2 cellular contexts compared by ENCODE assay signal in the genomic region with DNA sequence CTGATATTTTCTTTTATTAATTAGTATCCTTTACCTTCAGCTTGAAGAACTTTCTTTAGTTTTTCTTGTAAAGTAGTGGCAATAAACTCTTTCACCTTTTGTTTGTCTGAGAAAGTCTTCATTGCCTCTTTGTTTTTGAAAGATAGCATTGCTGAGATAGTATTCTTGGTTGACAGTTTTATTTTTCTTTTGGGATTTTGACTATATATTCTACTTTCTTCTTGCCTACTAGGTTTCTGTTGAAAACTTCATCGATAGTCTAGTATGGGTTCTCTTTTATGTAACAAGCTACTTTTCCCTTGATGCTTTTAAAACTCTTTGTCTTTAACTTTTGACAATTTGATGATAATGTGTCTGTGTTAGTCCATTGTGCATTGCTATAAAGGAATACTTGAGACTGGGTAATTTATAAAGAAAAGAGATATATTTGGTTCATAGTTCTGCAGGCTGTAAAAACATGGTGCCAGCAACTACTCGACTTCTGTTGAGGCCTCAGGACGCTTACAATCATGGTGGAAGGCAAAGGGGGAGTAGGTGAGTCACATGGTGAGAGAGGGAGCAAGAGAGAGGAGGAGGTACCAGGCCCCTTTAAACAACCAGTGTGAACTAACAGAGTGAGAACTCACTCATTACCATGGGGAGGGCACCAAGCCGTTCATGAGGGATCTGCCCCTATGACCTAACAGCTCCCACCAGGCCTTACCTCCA.
A peak's percentile ranks its signal among the peaks of the same experiment; 100 is the strongest.
TF ChIP-seq lines count a peak whose summit lies in the region.

No MANE protein-coding gene starts in this region.

TF ChIP-seq in HepG2, 621 proteins besides CTCF, POLR2A, EP300 and RAD21:
- TF ChIP-seq ZNF136 (CRISPR knock-in tag; IDR thresholded peaks at IDR 0.05; ENCODE audit: low read depth) (peak; percentile 86; the same call in 1 of the 2 replicates), ZNF567 (CRISPR knock-in tag; IDR thresholded peaks at IDR 0.05; ENCODE audit: borderline replicate concordance) (no peak)
TF ChIP-seq in HepG2: peak in this region for 1.

TF ChIP-seq in GM12878, 131 proteins besides CTCF, POLR2A, EP300 and RAD21:
- TF ChIP-seq YBX1 (IDR thresholded peaks at IDR 0.05) (no peak), ZNF384 (IDR thresholded peaks at IDR 0.05; ENCODE audit: borderline replicate concordance, low read depth, low read length) (no peak), BHLHE40 (IDR thresholded peaks at IDR 0.05; ENCODE audit: borderline replicate concordance in 1 of 2, low read depth in 2 of 2, low read length in 1 of 2) (no peak), KAT2A (conservative IDR thresholded peaks at IDR 0.05; ENCODE audit: control insufficient read depth, low read depth, low read length) (no peak), HCFC1 (IDR thresholded peaks at IDR 0.05; ENCODE audit: low read length) (no peak), PAX8 (IDR thresholded peaks at IDR 0.05) (no peak), MTA2 (IDR thresholded peaks at IDR 0.05; ENCODE audit: low read depth) (no peak), EZH2 (IDR thresholded peaks at IDR 0.05; ENCODE audit: borderline replicate concordance, control insufficient read depth, low read depth, low read length) (no peak), ZNF274 (IDR thresholded peaks at IDR 0.05; ENCODE audit: insufficient read depth, insufficient read length) (peak; percentile 33), NR2C1 (IDR thresholded peaks at IDR 0.05) (no peak), IRF4 (IDR thresholded peaks at IDR 0.05; ENCODE audit: low read depth, low read length) (no peak), CBX5 (IDR thresholded peaks at IDR 0.05; ENCODE audit: low read depth) (peak; percentile 86)
- TF ChIP-seq, protein P1, sequence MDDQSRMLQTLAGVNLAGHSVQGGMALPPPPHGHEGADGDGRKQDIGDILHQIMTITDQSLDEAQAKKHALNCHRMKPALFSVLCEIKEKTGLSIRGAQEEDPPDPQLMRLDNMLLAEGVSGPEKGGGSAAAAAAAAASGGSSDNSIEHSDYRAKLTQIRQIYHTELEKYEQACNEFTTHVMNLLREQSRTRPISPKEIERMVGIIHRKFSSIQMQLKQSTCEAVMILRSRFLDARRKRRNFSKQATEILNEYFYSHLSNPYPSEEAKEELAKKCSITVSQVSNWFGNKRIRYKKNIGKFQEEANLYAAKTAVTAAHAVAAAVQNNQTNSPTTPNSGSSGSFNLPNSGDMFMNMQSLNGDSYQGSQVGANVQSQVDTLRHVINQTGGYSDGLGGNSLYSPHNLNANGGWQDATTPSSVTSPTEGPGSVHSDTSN (IDR thresholded peaks at IDR 0.05; ENCODE audit: insufficient replicate concordance, low read depth, low read length) = no peak
- TF ChIP-seq, protein P2, sequence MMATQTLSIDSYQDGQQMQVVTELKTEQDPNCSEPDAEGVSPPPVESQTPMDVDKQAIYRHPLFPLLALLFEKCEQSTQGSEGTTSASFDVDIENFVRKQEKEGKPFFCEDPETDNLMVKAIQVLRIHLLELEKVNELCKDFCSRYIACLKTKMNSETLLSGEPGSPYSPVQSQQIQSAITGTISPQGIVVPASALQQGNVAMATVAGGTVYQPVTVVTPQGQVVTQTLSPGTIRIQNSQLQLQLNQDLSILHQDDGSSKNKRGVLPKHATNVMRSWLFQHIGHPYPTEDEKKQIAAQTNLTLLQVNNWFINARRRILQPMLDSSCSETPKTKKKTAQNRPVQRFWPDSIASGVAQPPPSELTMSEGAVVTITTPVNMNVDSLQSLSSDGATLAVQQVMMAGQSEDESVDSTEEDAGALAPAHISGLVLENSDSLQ (IDR thresholded peaks at IDR 0.05) = no peak
